Comparison of ENCODE assay signal across 8 cellular contexts in genomic region chr17:83051423-83052240, GRCh38. TPM values are rescaled to one million over a fixed set of nuclear protein-coding genes. Genes with fewer than 3 reads are reported as not detected.
DNase-seq lines count a peak whose midpoint lies in the region; ATAC-seq, FAIRE-seq and TF ChIP-seq lines count a peak whose summit lies in the region.

No MANE protein-coding gene starts in this region.

- DNase-seq in A549 (ENCODE audit: low read depth in 1 of 2, low spot score in 1 of 2), result peak; percentile 96 to 98
- DNase-seq in NCI-H2171 treated with DMSO at 0.1 percent for 48 hours (lab: John Stamatoyannopoulos, UW), result peak; percentile 96
- DNase-seq in breast epithelium (ENCODE audit: low spot score in 2 of 2), result peak; percentile 96 to 97
- DNase-seq in iPS-NIHi11 (ENCODE audit: low spot score), result peak; percentile 100
- DNase-seq in small intestine, result peak; percentile 98

- peak overlapping the region; percentile 93 for H3K27ac ChIP-seq in A549
- peak overlapping the region; percentile 97 for H3K27ac ChIP-seq in VCaP
- H3K27ac ChIP-seq in breast epithelium, result peak overlapping the region; percentile 79 to 85
- peak overlapping the region; percentile 79 to 92 for H3K27ac ChIP-seq in small intestine (ENCODE audit: low read depth in 1 of 2, low read length in 1 of 2)

- H3K4me1 ChIP-seq in A549 (peaks cover 33% of the 10 kb centered on the region), breast epithelium (peaks cover 0 to 5% of the 10 kb centered on the region in 2 donors), small intestine (ENCODE audit: control insufficient read depth in 2 of 2, insufficient read depth in 1 of 2, low read depth in 1 of 2, low read length in 1 of 2) (peaks cover 2 to 3% of the 10 kb centered on the region in 2 donors)

- TF ChIP-seq EP300 in A549 (IDR thresholded peaks at IDR 0.05), result no peak

- H3K9me3 ChIP-seq in A549 (peaks cover 5% of the 10 kb centered on the region; the same call in 1 of the 3 replicates), breast epithelium (no peaks in the 10 kb centered on the region), small intestine (ENCODE audit: control insufficient read depth, low read depth) (no peaks in the 10 kb centered on the region)

- intact Hi-C loops in breast epithelium (cut with DNase I; ENCODE audit: low total_unique reads), result no loop called here

- peak; percentile 95 for TF ChIP-seq POLR2A in A549 (IDR thresholded peaks at IDR 0.05; ENCODE audit: low read length)
- TF ChIP-seq POLR2A in breast epithelium (IDR thresholded peaks at IDR 0.05), result peak; percentile 51

- CTCF ChIA-PET in A549 (lab: Yijun Ruan, JAX), result interaction anchor here (0.6 to 0.8 kb wide), 2 partner anchors 71 to 270 kb away, joined by 3 to 4 read pairs; no protein-coding TSS in a partner anchor

- ATAC-seq in A549, result peak; percentile 86 to 94
- ATAC-seq in GM18861 (IDR thresholded peaks at IDR 0.05; ENCODE audit: unreplicated experiment), result peak; percentile 83
- ATAC-seq in HG03095 (IDR thresholded peaks at IDR 0.05; ENCODE audit: unreplicated experiment), result peak; percentile 86

- 4% methylated on average over 26 of the region's 93 CpGs for WGBS in A549 (ENCODE audit: missing lambda C conversion rate)
- 0 to 1% (median 1%) methylated on average over 54 to 93 of the region's 93 CpGs for WGBS in small intestine, 3 donors

- H3K4me2 ChIP-seq in A549, result peak overlapping the region; percentile 91

- POLR2A ChIA-PET in A549 (lab: Yijun Ruan, JAX), result no interaction called here

- peak overlapping the region; percentile 79 for H3K4me3 ChIP-seq in A549
- H3K4me3 ChIP-seq in breast epithelium, result peak overlapping the region; percentile 63 to 84 (median 79)
- peak overlapping the region; percentile 45 to 67 for H3K4me3 ChIP-seq in small intestine (ENCODE audit: low read depth in 1 of 2, low read length in 2 of 2)

- TF ChIP-seq CTCF in A549 (IDR thresholded peaks at IDR 0.05) (no peak), VCaP (conservative IDR thresholded peaks at IDR 0.05) (no peak), breast epithelium (IDR thresholded peaks at IDR 0.05) (peak in 2 of 3 donors; percentile 21 to 23)

- TF ChIP-seq RAD21 in A549 (conservative IDR thresholded peaks at IDR 0.05 in 1 of 2, IDR thresholded peaks at IDR 0.05 in 1 of 2), result no peak

- no peak for FAIRE-seq in A549 (lab: Jason Lieb, UNC)
- FAIRE-seq in small intestine (lab: Jason Lieb, UNC), result no peak

- H3K36me3 ChIP-seq in breast epithelium, result no peaks in the 10 kb centered on the region
- no peaks in the 10 kb centered on the region for H3K36me3 ChIP-seq in small intestine (ENCODE audit: control insufficient read depth in 2 of 2, insufficient read depth in 2 of 2, low read length in 2 of 2)

- H3K27me3 ChIP-seq in breast epithelium (no peaks in the 10 kb centered on the region), small intestine (ENCODE audit: control insufficient read depth in 2 of 2, insufficient read depth in 2 of 2, low read length in 2 of 2) (no peaks in the 10 kb centered on the region)

TF ChIP-seq in A549, 52 proteins besides CTCF, POLR2A, EP300 and RAD21 (continues in another document):
- TF ChIP-seq NFE2L2 (conservative IDR thresholded peaks at IDR 0.05; ENCODE audit: low read length) (no peak), ATOH8 (CRISPR knock-in tag; IDR thresholded peaks at IDR 0.05; ENCODE audit: low read depth) (no peak), PBX3 (IDR thresholded peaks at IDR 0.05) (peak; percentile 66), CBX2 (IDR thresholded peaks at IDR 0.05; ENCODE audit: borderline replicate concordance, low read depth) (no peak), EHF (CRISPR knock-in tag; IDR thresholded peaks at IDR 0.05) (no peak), CHD2 (IDR thresholded peaks at IDR 0.05; ENCODE audit: low read length, partially characterized antibody) (no peak), ELK1 (IDR thresholded peaks at IDR 0.05; ENCODE audit: low read depth, low read length) (no peak), HOXB5 (CRISPR knock-in tag; IDR thresholded peaks at IDR 0.05) (no peak), NPAS2 (CRISPR knock-in tag; IDR thresholded peaks at IDR 0.05; ENCODE audit: borderline replicate concordance) (no peak), FOSB (CRISPR knock-in tag; IDR thresholded peaks at IDR 0.05) (no peak), KDM5A (IDR thresholded peaks at IDR 0.05) (no peak), HOXB13 (CRISPR knock-in tag; IDR thresholded peaks at IDR 0.05; ENCODE audit: low read depth) (no peak), TP53 (CRISPR knock-in tag; IDR thresholded peaks at IDR 0.05) (no peak), REST (IDR thresholded peaks at IDR 0.05) (no peak; the same call in 1 of the 2 replicates), SMC3 (IDR thresholded peaks at IDR 0.05) (no peak; the same call in 2 of the 3 replicates), RNF2 (IDR thresholded peaks at IDR 0.05; ENCODE audit: borderline replicate concordance, low read depth) (no peak), PHF8 (IDR thresholded peaks at IDR 0.05; ENCODE audit: borderline replicate concordance, low read depth) (peak; percentile 88), HOXA7 (CRISPR knock-in tag; IDR thresholded peaks at IDR 0.05) (no peak), HEYL (CRISPR knock-in tag; IDR thresholded peaks at IDR 0.05) (no peak), RFX5 (IDR thresholded peaks at IDR 0.05) (0 out of 2 replicates have a peak, but pooled peaks have one; percentile 44), POLR2AphosphoS2 (conservative IDR thresholded peaks at IDR 0.05; ENCODE audit: low read length) (no peak), MYC (IDR thresholded peaks at IDR 0.05; ENCODE audit: borderline replicate concordance, low read length) (peak; percentile 97), CBX8 (IDR thresholded peaks at IDR 0.05) (no peak), ZSCAN20 (CRISPR knock-in tag; IDR thresholded peaks at IDR 0.05) (no peak)

RNA-seq across cellular contexts. Expression of gene METRNL, which starts 27.8 kb away (rescaled TPM):
- polyA plus RNA-seq in A549 (2011; rRNA removed) (1.4 and 1.7 TPM in 2 replicates), A549 (2017; fragmentation: RNase III; extraction: RNeasy Plus Mini Kit Qiagen cat#74134 plus additional on column Dnase treatment) (6.4 to 9.2 TPM (median 8.7 TPM) in 3 replicates), small intestine (100 to 1,000 TPM in 2 of 3 donors, 10 to 100 TPM in 1; 64.4 to 118 (median 112) TPM)
- 14.5 and 17.2 TPM in 2 replicates for polyA plus RNA-seq in A549 (2012; cell fraction: cytosol; rRNA removed)
- 16.1 and 23.0 TPM in 2 replicates for polyA plus RNA-seq in A549 (2012; cell fraction: nucleus; rRNA removed)
- polyA minus RNA-seq in A549 (2011; rRNA and poly(A)+ RNA removed), result 0.58 and 1.9 TPM in 2 replicates
- 100 to 1,000 TPM in 1 of 3 donors, 10 to 100 TPM in 2; 41.6 to 102 (median 54.1) TPM for total RNA-seq in breast epithelium

Comparison
In these comparisons a context has a peak if more than half of its experiments do, and no peak if none do; other contexts are left out.
1. Peak in every context shown above with its lines: DNase-seq, ATAC-seq, H3K4me3 ChIP-seq and H3K27ac ChIP-seq.
2. CTCF ChIP-seq: peak in breast epithelium (2 of 3); none in A549 (single experiment) and VCaP (single experiment).